ENCODE assay signal across 14 cellular contexts in the genomic region with DNA sequence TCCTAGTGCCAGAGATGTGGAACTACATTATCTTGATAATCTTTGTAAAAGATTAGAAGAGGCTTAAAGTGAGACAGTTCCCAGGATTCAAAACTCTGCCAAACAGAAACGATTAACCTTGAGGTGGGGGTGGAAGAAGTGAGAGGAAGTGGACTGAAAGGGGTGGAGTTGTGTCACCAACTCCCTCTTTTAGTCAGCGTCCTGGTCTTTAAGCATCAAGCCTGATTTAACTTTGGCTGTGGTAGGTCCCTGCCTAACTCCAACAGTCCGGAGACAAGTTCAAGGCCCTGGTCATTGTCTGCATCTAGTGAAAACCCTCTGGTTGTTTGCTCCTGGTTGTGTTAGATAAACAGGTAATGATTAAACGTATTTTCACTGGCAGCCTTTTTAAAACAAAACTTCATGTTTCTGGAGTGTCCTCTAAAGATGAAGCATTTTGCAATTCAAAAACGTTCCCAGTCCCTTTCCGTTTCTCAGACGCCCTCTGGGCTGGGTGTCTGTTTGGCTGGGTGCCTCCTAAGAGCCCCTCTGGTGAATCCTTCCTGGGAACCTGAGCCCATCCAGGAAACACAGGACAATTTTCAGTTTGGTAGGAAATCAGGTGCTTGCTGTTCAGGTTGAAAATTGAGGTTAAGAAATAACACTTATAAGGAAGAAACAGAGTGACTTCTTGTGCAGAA.
DNase-seq lines count a peak whose midpoint lies in the region; ATAC-seq, FAIRE-seq and TF ChIP-seq lines count a peak whose summit lies in the region.
"Had no signal": no experiment of that assay in that cellular context is flagged by ENCODE, and none has a peak within 500 bp of the region (broad histone marks: within the 10 kb centered on the region; RNA-seq: fewer than 3 reads in every experiment).

No MANE protein-coding gene starts in this region.

- no peak for FAIRE-seq in urothelium cell line (lab: Jason Lieb, UNC)

- no peak for DNase-seq in activated naive CD8-positive, alpha-beta T cell treated with anti-CD3 and anti-CD28 coated beads, Interleukin-2, amount 10 ng/mL, durations not matched to agents 7 days and 5 days
- DNase-seq in activated naive CD8-positive, alpha-beta T cell treated with anti-CD3 and anti-CD28 coated beads for 36 hours = no peak
- DNase-seq in SKM-1 treated with dmso at 0.1 percent for 144 hours (lab: John Stamatoyannopoulos, UW; ENCODE audit: unreplicated experiment) (peak; percentile 68), foreskin keratinocyte (no peak), amygdala (lab: John Stamatoyannopoulos, UW) (no peak), urothelium cell line (ENCODE audit: low spot score) (no peak)
- DNase-seq: activated CD4-positive, alpha-beta T cell treated with anti-CD3 and anti-CD28 coated beads, Interleukin-2, amount 50 U/mL, for 4 hours; aorta; HFFc6; NCI-H187 treated with DMSO at 0.1 percent for 48 hours; substantia nigra had no signal

- 0 out of 2 replicates have a peak overlapping the region, but pooled peaks have one; percentile 2 for H3K4me3 ChIP-seq in iPS-20b (ENCODE audit: low read length)

- POLR2A ChIA-PET in activated naive CD8-positive, alpha-beta T cell treated with anti-CD3 and anti-CD28 coated beads, Interleukin-2, amount 10 ng/mL, durations not matched to agents 7 days and 5 days (lab: Charles Lee) = no interaction called here

- peaks cover 11% of the 10 kb centered on the region for H3K27me3 Mint-ChIP-seq in activated naive CD8-positive, alpha-beta T cell treated with anti-CD3 and anti-CD28 coated beads, Interleukin-2, amount 10 ng/mL, durations not matched to agents 7 days and 5 days
- peaks cover 8% of the 10 kb centered on the region for H3K27me3 Mint-ChIP-seq in activated naive CD8-positive, alpha-beta T cell treated with anti-CD3 and anti-CD28 coated beads for 36 hours

- no peak overlapping the region for H3K27ac Mint-ChIP-seq in activated naive CD8-positive, alpha-beta T cell treated with anti-CD3 and anti-CD28 coated beads, Interleukin-2, amount 10 ng/mL, durations not matched to agents 7 days and 5 days
- no peak overlapping the region for H3K27ac Mint-ChIP-seq in activated naive CD8-positive, alpha-beta T cell treated with anti-CD3 and anti-CD28 coated beads for 36 hours
- H3K27ac Mint-ChIP-seq: HFFc6 had no signal

- H3K27me3 ChIP-seq in iPS-20b (ENCODE audit: insufficient read depth, low read length) (no peaks in the 10 kb centered on the region), foreskin keratinocyte (no peaks in the 10 kb centered on the region)

- peaks cover 16% of the 10 kb centered on the region; the same call in 1 of the 2 replicates for H3K4me1 ChIP-seq in iPS-20b (ENCODE audit: insufficient read depth, low read length)
- H3K4me1 ChIP-seq in foreskin keratinocyte = no peaks in the 10 kb centered on the region

- ATAC-seq in activated naive CD8-positive, alpha-beta T cell treated with anti-CD3 and anti-CD28 coated beads, Interleukin-2, amount 10 ng/mL, durations not matched to agents 7 days and 5 days (ENCODE audit: low read depth) = no peak
- no peak for ATAC-seq in activated CD4-positive, CD25-positive, alpha-beta regulatory T cell treated with anti-CD3 and anti-CD28 coated beads, Interleukin-2, amount 50 U/mL, for 24 hours
- ATAC-seq in foreskin keratinocyte = no peak

- no peak overlapping the region for H3K27ac ChIP-seq in iPS-20b (ENCODE audit: low read length)
- H3K27ac ChIP-seq in foreskin keratinocyte = no peak overlapping the region

- H3K9me3 Mint-ChIP-seq in activated naive CD8-positive, alpha-beta T cell treated with anti-CD3 and anti-CD28 coated beads, Interleukin-2, amount 10 ng/mL, durations not matched to agents 7 days and 5 days = no peaks in the 10 kb centered on the region
- no peaks in the 10 kb centered on the region for H3K9me3 Mint-ChIP-seq in activated naive CD8-positive, alpha-beta T cell treated with anti-CD3 and anti-CD28 coated beads for 36 hours
- H3K9me3 Mint-ChIP-seq: HFFc6, neural crest cell had no signal

- TF ChIP-seq CTCF in foreskin keratinocyte (conservative IDR thresholded peaks at IDR 0.05) = no peak

- H3K36me3 ChIP-seq in iPS-20b (ENCODE audit: insufficient read depth, low read depth, low read length) = no peaks in the 10 kb centered on the region

- H3K9ac ChIP-seq in iPS-20b (ENCODE audit: low read depth, low read length) = peak overlapping the region; percentile 3; the same call in 1 of the 2 replicates

- no peaks in the 10 kb centered on the region for H3K9me3 ChIP-seq in iPS-20b (ENCODE audit: insufficient read depth, low read depth, low read length)

- H3K4me1 Mint-ChIP-seq in activated naive CD8-positive, alpha-beta T cell treated with anti-CD3 and anti-CD28 coated beads, Interleukin-2, amount 10 ng/mL, durations not matched to agents 7 days and 5 days = peaks cover 12% of the 10 kb centered on the region
- H3K4me1 Mint-ChIP-seq in activated naive CD8-positive, alpha-beta T cell treated with anti-CD3 and anti-CD28 coated beads for 36 hours = peaks cover 14% of the 10 kb centered on the region

- H3K4me3 Mint-ChIP-seq in activated naive CD8-positive, alpha-beta T cell treated with anti-CD3 and anti-CD28 coated beads, Interleukin-2, amount 10 ng/mL, durations not matched to agents 7 days and 5 days = peak overlapping the region; percentile 20
- no peak overlapping the region for H3K4me3 Mint-ChIP-seq in activated naive CD8-positive, alpha-beta T cell treated with anti-CD3 and anti-CD28 coated beads for 36 hours
- H3K4me3 Mint-ChIP-seq: HFFc6, neural crest cell had no signal

- no peaks in the 10 kb centered on the region for H3K36me3 Mint-ChIP-seq in activated naive CD8-positive, alpha-beta T cell treated with anti-CD3 and anti-CD28 coated beads, Interleukin-2, amount 10 ng/mL, durations not matched to agents 7 days and 5 days
- no peaks in the 10 kb centered on the region for H3K36me3 Mint-ChIP-seq in activated naive CD8-positive, alpha-beta T cell treated with anti-CD3 and anti-CD28 coated beads for 36 hours
